Comparison of ENCODE assay signal across 8 cellular contexts in genomic region chr1:15684042-15684461, GRCh38. TPM values are rescaled to one million over a fixed set of nuclear protein-coding genes. Genes with fewer than 3 reads are reported as not detected.
DNase-seq lines count a peak whose midpoint lies in the region; ATAC-seq, FAIRE-seq and TF ChIP-seq lines count a peak whose summit lies in the region.

Gene PLEKHM2, plus strand, starts transcription at chr1:15684320. Its CDS starts 239 bp downstream, at chr1:15684559.

- 1% methylated on average over 52 of the region's 52 CpGs for WGBS in sigmoid colon, 2 donors

- FAIRE-seq in astrocyte (lab: Jason Lieb, UNC), result no peak

- H3K9me3 Mint-ChIP-seq in T-cell (no peaks in the 10 kb centered on the region), astrocyte (ENCODE audit: unreplicated experiment) (peaks cover 2% of the 10 kb centered on the region)

- peak within 1 kb of the TSS; percentile 87 for H3K27ac ChIP-seq in astrocyte (ENCODE audit: low read depth, low read length)
- H3K27ac ChIP-seq in sigmoid colon, result peak within 1 kb of the TSS; percentile 90 to 97 (median 92)

- H4K20me1 ChIP-seq in astrocyte (ENCODE audit: insufficient read depth, low read length), result peaks cover 31% of the 10 kb centered on the region

- ATAC-seq in HG03135 (IDR thresholded peaks at IDR 0.05; ENCODE audit: unreplicated experiment), result peak; percentile 49
- ATAC-seq in T-cell (replicated peaks in 1 of 4), result peak; percentile 85 to 93 (median 92)
- ATAC-seq in HG02610 (IDR thresholded peaks at IDR 0.05; ENCODE audit: unreplicated experiment), result no peak
- ATAC-seq in HG03460 (IDR thresholded peaks at IDR 0.05; ENCODE audit: unreplicated experiment), result no peak

- peak within 1 kb of the TSS; percentile 98 for H3K4me2 ChIP-seq in astrocyte (ENCODE audit: low read length)

- TF ChIP-seq CTCF in GM12865 (IDR thresholded peaks at IDR 0.05; ENCODE audit: insufficient read depth, low read depth, low read length, missing control alignments), result no peak
- no peak for TF ChIP-seq CTCF in astrocyte (IDR thresholded peaks at IDR 0.05; ENCODE audit: insufficient read depth, low read depth, low read length)
- no peak for TF ChIP-seq CTCF in sigmoid colon (IDR thresholded peaks at IDR 0.05)

- H3K36me3 ChIP-seq in astrocyte (ENCODE audit: insufficient read depth, low read length) (no peaks in the 10 kb centered on the region), sigmoid colon (no peaks in the 10 kb centered on the region)

- POLR2A ChIA-PET in T-cell (lab: Charles Lee), result no interaction called here

- peaks cover 28 to 44% (median 35%) of the 10 kb centered on the region in 3 donors for H3K4me1 Mint-ChIP-seq in T-cell
- peaks cover 13% of the 10 kb centered on the region for H3K4me1 Mint-ChIP-seq in astrocyte (ENCODE audit: low read depth, unreplicated experiment)

- no peaks in the 10 kb centered on the region for H3K27me3 Mint-ChIP-seq in T-cell
- H3K27me3 Mint-ChIP-seq in astrocyte (ENCODE audit: low read depth, unreplicated experiment), result no peaks in the 10 kb centered on the region

- H3K4me1 ChIP-seq in astrocyte (ENCODE audit: insufficient read depth, low read length) (peaks cover 22% of the 10 kb centered on the region), sigmoid colon (peaks cover 0 to 22% (median 16%) of the 10 kb centered on the region in 4 donors)

- intact Hi-C loops in sigmoid colon (cut with DNase I), result loop anchor here (2.0 to 5.0 kb wide), 4 partner anchors 19 to 82 kb away; partner anchors contain the start of gene FBLIM1

- H3K4me3 Mint-ChIP-seq in T-cell (peak within 1 kb of the TSS; percentile 78 to 88 (median 88)), astrocyte (ENCODE audit: unreplicated experiment) (peak within 1 kb of the TSS; percentile 93)

- no peak for TF ChIP-seq EP300 in sigmoid colon (IDR thresholded peaks at IDR 0.05)

- no peak for TF ChIP-seq POLR2A in sigmoid colon (IDR thresholded peaks at IDR 0.05)

- CTCF ChIA-PET in T-cell (lab: Charles Lee), result no interaction called here

- peak within 1 kb of the TSS; percentile 97 for H3K4me3 ChIP-seq in GM12865 (ENCODE audit: low read depth, low read length)
- peak within 1 kb of the TSS; percentile 72 for H3K4me3 ChIP-seq in astrocyte (ENCODE audit: insufficient read depth, low read depth, low read length)
- peak within 1 kb of the TSS; percentile 69 to 97 (median 88) for H3K4me3 ChIP-seq in sigmoid colon

- H3K9me3 ChIP-seq in astrocyte (ENCODE audit: insufficient read depth, low read depth, low read length) (no peaks in the 10 kb centered on the region), sigmoid colon (no peaks in the 10 kb centered on the region)

- DNase-seq in GM12865 (ENCODE audit: low read depth) (peak; percentile 71), T-cell (peak in 33 of 34 experiments; percentile 18 to 59 (median 42)), astrocyte (ENCODE audit: low read depth) (no peak), hepatic stellate cell (ENCODE audit: low spot score) (peak; percentile 68), sigmoid colon (no peak)

- H3K27ac Mint-ChIP-seq in T-cell (peak within 1 kb of the TSS; percentile 85 to 92), astrocyte (ENCODE audit: unreplicated experiment) (peak within 1 kb of the TSS; percentile 78)

- peak within 1 kb of the TSS; percentile 55 for H2AFZ ChIP-seq in astrocyte (ENCODE audit: low read depth, low read length)

- H3K36me3 Mint-ChIP-seq in T-cell (peaks cover 6% of the 10 kb centered on the region), astrocyte (ENCODE audit: low read depth, unreplicated experiment) (peaks cover 8% of the 10 kb centered on the region)

- H3K27me3 ChIP-seq in astrocyte (ENCODE audit: insufficient read depth, low read length) (no peaks in the 10 kb centered on the region), sigmoid colon (no peaks in the 10 kb centered on the region)

- H3K79me2 ChIP-seq in astrocyte (ENCODE audit: insufficient read depth, low read length), result peaks cover 52% of the 10 kb centered on the region

- peak within 1 kb of the TSS; percentile 98 for H3K9ac ChIP-seq in astrocyte (ENCODE audit: low read length)

RNA-seq across cellular contexts. Expression of gene PLEKHM2, which starts in this region (rescaled TPM):
- total RNA-seq in T-cell (10 to 100 TPM; 52.5 to 65.2 (median 59.6) TPM), astrocyte (46.4 and 48.3 TPM in 2 replicates), sigmoid colon (10 to 100 TPM; 28.6 to 49.6 (median 33.9) TPM)
- 10 to 100 TPM; 19.8 to 34.4 (median 20.8) TPM for polyA plus RNA-seq in sigmoid colon

Comparison
In these comparisons a context has a peak if more than half of its experiments do, and no peak if none do; other contexts are left out.
1. DNase-seq: peak in GM12865 (single experiment), T-cell (33 of 34) and hepatic stellate cell (single experiment); none in astrocyte (single experiment) and sigmoid colon (single experiment).
2. ATAC-seq: peak in HG03135 (single experiment) and T-cell (4 of 4); none in HG02610 (single experiment) and HG03460 (single experiment).
3. Peak in every context shown above with its lines, with median percentiles within 50 percentile points of each other: H3K4me3 ChIP-seq.